Comparison of ENCODE assay signal across 8 cellular contexts in genomic region chr13:45393941-45394570, GRCh38. TPM values are rescaled to one million over a fixed set of nuclear protein-coding genes. Genes with fewer than 3 reads are reported as not detected.
DNase-seq lines count a peak whose midpoint lies in the region.

No MANE protein-coding gene starts in this region.

- DNase-seq in NCI-H2107 treated with DMSO at 0.1 percent for 48 hours (lab: John Stamatoyannopoulos, UW; ENCODE audit: unreplicated experiment) (peak; percentile 40), NCI-H2107 (lab: John Stamatoyannopoulos, UW) (no peak), HuH-7 (ENCODE audit: low spot score) (peak; percentile 77), SK-N-DZ (ENCODE audit: low spot score) (peak; percentile 57), dermis blood vessel endothelial cell (peak; percentile 81), lung microvascular endothelial cell (ENCODE audit: low read depth in 2 of 2) (peak; percentile 66 to 76)
- no peak for DNase-seq in stimulated activated naive CD4-positive, alpha-beta T cell treated with Interleukin-2 at 50 U/mL for 16 hours (lab: John Stamatoyannopoulos, UW)
- no peak for DNase-seq in activated CD4-positive, CD25-positive, alpha-beta regulatory T cell treated with anti-CD3 and anti-CD28 coated beads, Interleukin-2, amount 50 U/mL, for 72 hours

RNA-seq across cellular contexts. Expression of gene SLC25A30, which starts 24.1 kb away (rescaled TPM):
- polyA plus RNA-seq in SK-N-DZ (2014; cell fraction: cytosol; rRNA removed) = 2.5 and 3.1 TPM in 2 replicates
- polyA plus RNA-seq in SK-N-DZ (2014; cell fraction: nucleus; rRNA removed) = 1.2 and 5.3 TPM in 2 replicates
- total RNA-seq in dermis blood vessel endothelial cell (33.2 and 53.7 TPM in 2 replicates), lung microvascular endothelial cell (9.2 and 10.7 TPM in 2 replicates)

RNA-seq across cellular contexts. Expression of gene TPT1, which starts 53.1 kb away (rescaled TPM):
- polyA plus RNA-seq in SK-N-DZ (2014; cell fraction: cytosol; rRNA removed) = 2,440 and 2,961 TPM in 2 replicates
- polyA plus RNA-seq in SK-N-DZ (2014; cell fraction: nucleus; rRNA removed) = 1,300 and 1,726 TPM in 2 replicates
- total RNA-seq in dermis blood vessel endothelial cell = 2,642 and 4,062 TPM in 2 replicates
- total RNA-seq in lung microvascular endothelial cell = 1,418 and 2,740 TPM in 2 replicates

Comparison
In these comparisons a context has a peak if more than half of its experiments do, and no peak if none do; other contexts are left out.
1. DNase-seq: peak in NCI-H2107 treated with DMSO at 0.1 percent for 48 hours (single experiment), HuH-7 (single experiment), SK-N-DZ (single experiment), dermis blood vessel endothelial cell (single experiment) and lung microvascular endothelial cell (2 of 2); none in NCI-H2107 (single experiment), stimulated activated naive CD4-positive, alpha-beta T cell treated with Interleukin-2 at 50 U/mL for 16 hours (single experiment) and activated CD4-positive, CD25-positive, alpha-beta regulatory T cell treated with anti-CD3 and anti-CD28 coated beads, Interleukin-2, amount 50 U/mL, for 72 hours (single experiment).